ENCODE assay signal across 20 cellular contexts in genomic region chr3:11228041-11228440, GRCh38. TPM values are rescaled to one million over a fixed set of nuclear protein-coding genes. Genes with fewer than 3 reads are reported as not detected.
DNase-seq lines count a peak whose midpoint lies in the region; ATAC-seq, FAIRE-seq and TF ChIP-seq lines count a peak whose summit lies in the region.
"Had no signal": no experiment of that assay in that cellular context is flagged by ENCODE, and none has a peak within 500 bp of the region (broad histone marks: within the 10 kb centered on the region; RNA-seq: fewer than 3 reads in every experiment).

No MANE protein-coding gene starts in this region.

- no peak overlapping the region for H3K4me3 Mint-ChIP-seq in HFFc6

- dilution Hi-C loops in endothelial cell of umbilical vein (cut with MboI; ENCODE audit: extremely low pct_ligation_motif_present, low sequenced_read_pairs), result no loop called here

- H3K9me3 Mint-ChIP-seq in HFFc6, result no peaks in the 10 kb centered on the region
- H3K9me3 Mint-ChIP-seq: CD14-positive monocyte had no signal

- H3K4me1 Mint-ChIP-seq in HFFc6 (ENCODE audit: low read depth), result peaks cover 60% of the 10 kb centered on the region

- ATAC-seq in lower lobe of right lung (no peak), HG03025 (IDR thresholded peaks at IDR 0.05; ENCODE audit: low FRiP score, unreplicated experiment) (no peak), GM19023 (IDR thresholded peaks at IDR 0.05; ENCODE audit: unreplicated experiment) (no peak)

- H3K27ac Mint-ChIP-seq in HFFc6, result peak overlapping the region; percentile 34; the same call in 1 of the 2 replicates

- H3K27me3 Mint-ChIP-seq in HFFc6 (ENCODE audit: insufficient read depth), result peaks cover 7% of the 10 kb centered on the region

- BruUV-seq in endothelial cell of umbilical vein (replicated peaks; lab: Mats Ljungman, UMichigan), result no TSS peak

- H2AFZ ChIP-seq in endothelial cell of umbilical vein (ENCODE audit: low read depth, low read length), result no peak overlapping the region

- no peak for FAIRE-seq in endothelial cell of umbilical vein (lab: Jason Lieb, UNC)
- FAIRE-seq: G401.6, GM18507, H54, RCC 7860 had no signal

- H3K36me3 Mint-ChIP-seq in HFFc6 (ENCODE audit: low read depth), result peaks cover 25% of the 10 kb centered on the region; the same call in 1 of the 2 replicates

- POLR2A ChIA-PET in endothelial cell of umbilical vein (lab: Charles Lee) (no interaction called here), HEK293T (lab: Yijun Ruan, JAX) (no interaction called here)

- H3K9me3 ChIP-seq in endothelial cell of umbilical vein (replicated peaks; ENCODE audit: control insufficient read depth, insufficient read depth, low read length) (no peaks in the 10 kb centered on the region), lower lobe of right lung (no peaks in the 10 kb centered on the region)

- peak; percentile 4 for TF ChIP-seq POLR2A in endothelial cell of umbilical vein (IDR thresholded peaks at IDR 0.05; ENCODE audit: low read depth, low read length)

- CTCF ChIA-PET in endothelial cell of umbilical vein (lab: Charles Lee) (interaction anchor here (1.9 kb wide), 1 partner anchor 9 kb away, joined by 7 read pairs; no protein-coding TSS in a partner anchor), HEK293T (lab: Yijun Ruan, JAX) (no interaction called here)

- H3K27ac ChIP-seq in endothelial cell of umbilical vein (ENCODE audit: insufficient read depth, low read depth, low read length) (no peak overlapping the region), lower lobe of right lung (peak overlapping the region; percentile 44)
- H3K27ac ChIP-seq: KMS-11 had no signal

- DNase-seq in HFFc6, result no peak
- no peak for DNase-seq in endothelial cell of umbilical vein (ENCODE audit: low read depth, low spot score)
- DNase-seq in lower lobe of right lung, result no peak
- DNase-seq in HEK293T (ENCODE audit: extremely low spot score), result no peak
- DNase-seq in activated T-cell treated with anti-CD3 and anti-CD28 coated beads, Interleukin-2, amount 50 U/mL, for 1 hour, result no peak
- DNase-seq: IMR-90, NCI-H1417, NCI-H1694 treated with DMSO at 0.1 percent for 48 hours, NCI-H2081 treated with DMSO at 0.1 percent for 48 hours, NCI-H446, NCI-H526, Right ventricle myocardium superior had no signal

- no peak overlapping the region for H3K4me2 ChIP-seq in endothelial cell of umbilical vein (ENCODE audit: insufficient read depth, low read length)
- H3K4me2 ChIP-seq: KMS-11 had no signal

- no peaks in the 10 kb centered on the region for H3K27me3 ChIP-seq in endothelial cell of umbilical vein (ENCODE audit: control insufficient read depth in 2 of 2, insufficient read depth in 2 of 2, low read length in 2 of 2)
- no peaks in the 10 kb centered on the region for H3K27me3 ChIP-seq in lower lobe of right lung (ENCODE audit: low read depth)

- H3K9me1 ChIP-seq in endothelial cell of umbilical vein (replicated peaks; ENCODE audit: control insufficient read depth, extremely low read depth, insufficient read depth, low read length), result no peaks in the 10 kb centered on the region

- no peak overlapping the region for H3K4me3 ChIP-seq in endothelial cell of umbilical vein (replicated peaks in 1 of 3; ENCODE audit: insufficient read depth in 1 of 3, low read depth in 1 of 3, low read length in 3 of 3)
- no peak overlapping the region for H3K4me3 ChIP-seq in lower lobe of right lung

- intact Hi-C loops in endothelial cell of umbilical vein (cut with micrococcal nuclease) (loop anchor here (5.0 kb wide), 1 partner anchor 414 kb away; the partner anchor contains the start of gene VGLL4), lower lobe of right lung (cut with DNase I) (no loop called here)

- peaks cover 29% of the 10 kb centered on the region for H3K4me1 ChIP-seq in endothelial cell of umbilical vein (ENCODE audit: control insufficient read depth, extremely low read depth, insufficient read depth, low read length)
- H3K4me1 ChIP-seq in lower lobe of right lung, result peaks cover 35% of the 10 kb centered on the region

- peaks cover 68% of the 10 kb centered on the region for H3K79me2 ChIP-seq in endothelial cell of umbilical vein (ENCODE audit: control insufficient read depth, insufficient read depth, low read length)

- H3K9ac ChIP-seq in endothelial cell of umbilical vein (replicated peaks; ENCODE audit: extremely low read depth, insufficient read depth, low read length), result no peak overlapping the region
- H3K9ac ChIP-seq: KMS-11 had no signal

- H3K36me3 ChIP-seq in endothelial cell of umbilical vein (ENCODE audit: control insufficient read depth in 2 of 2, extremely low read depth in 1 of 2, insufficient read depth in 2 of 2, low read length in 2 of 2) (peaks cover 1 to 2% of the 10 kb centered on the region in 2 experiments), lower lobe of right lung (no peaks in the 10 kb centered on the region)

- H4K20me1 ChIP-seq in endothelial cell of umbilical vein (replicated peaks; ENCODE audit: control insufficient read depth, extremely low read depth, insufficient read depth, low read length), result no peaks in the 10 kb centered on the region

- no peak for TF ChIP-seq CTCF in HFFc6 (IDR thresholded peaks at IDR 0.05)
- no peak for TF ChIP-seq CTCF in endothelial cell of umbilical vein (IDR thresholded peaks at IDR 0.05; ENCODE audit: extremely low read depth in 1 of 2, insufficient read depth in 1 of 2, low read depth in 1 of 2, low read length in 2 of 2)
- TF ChIP-seq CTCF in lower lobe of right lung (IDR thresholded peaks at IDR 0.05), result no peak

TF ChIP-seq in endothelial cell of umbilical vein, 7 proteins besides CTCF, POLR2A, EP300 and RAD21:
- TF ChIP-seq MAX (IDR thresholded peaks at IDR 0.05; ENCODE audit: insufficient read depth, insufficient read length), result no peak
- TF ChIP-seq MYC (IDR thresholded peaks at IDR 0.05; ENCODE audit: low read depth, low read length), result no peak
- TF ChIP-seq EZH2 (IDR thresholded peaks at IDR 0.05; ENCODE audit: borderline replicate concordance, low read depth, low read length, severe bottlenecking), result no peak
- no peak for TF ChIP-seq JUN (IDR thresholded peaks at IDR 0.05; ENCODE audit: borderline replicate concordance, insufficient read depth, insufficient read length, low read depth)
- no peak for TF ChIP-seq FOS (IDR thresholded peaks at IDR 0.05; ENCODE audit: borderline replicate concordance, insufficient read depth, low read length)
- no peak for TF ChIP-seq POLR2AphosphoS5 (IDR thresholded peaks at IDR 0.05; ENCODE audit: insufficient read depth, low read depth, low read length)
- no peak for TF ChIP-seq GATA2 (IDR thresholded peaks at IDR 0.05; ENCODE audit: insufficient read depth, insufficient read length, low read depth, low read length)

TF ChIP-seq in HEK293T, 16 proteins besides CTCF, POLR2A, EP300 and RAD21:
- no peak for TF ChIP-seq NFRKB (IDR thresholded peaks at IDR 0.05)
- no peak for TF ChIP-seq BHLHE40 (IDR thresholded peaks at IDR 0.05; ENCODE audit: borderline replicate concordance)
- TF ChIP-seq FOXA1 (IDR thresholded peaks at IDR 0.05), result no peak
- no peak for TF ChIP-seq HDGF (IDR thresholded peaks at IDR 0.05; ENCODE audit: borderline replicate concordance)
- TF ChIP-seq SUZ12 (IDR thresholded peaks at IDR 0.05), result no peak
- no peak for TF ChIP-seq PKNOX1 (IDR thresholded peaks at IDR 0.05)
- no peak for TF ChIP-seq LEF1 (IDR thresholded peaks at IDR 0.05; ENCODE audit: borderline replicate concordance)
- TF ChIP-seq L3MBTL2 (conservative IDR thresholded peaks at IDR 0.05), result no peak
TF ChIP-seq in HEK293T: peak in this region for 0.

RNA-seq across cellular contexts. Expression of gene ATG7, which starts 44.2 kb away (rescaled TPM):
- 10 to 100 TPM; 44.5 to 53.0 (median 49.3) TPM for total RNA-seq in HFFc6 (2021; fragmentation: NEBNext Ultra II Directional; extraction: Animal tissue kit (Norgen Biotek cat#: 25700))
- total RNA-seq in endothelial cell of umbilical vein, result 48.3 and 50.4 TPM in 2 replicates
- 30.8 and 37.8 TPM in 2 replicates for polyA plus RNA-seq in endothelial cell of umbilical vein
- polyA plus RNA-seq in endothelial cell of umbilical vein (2011; cell fraction: cytosol; rRNA removed), result 26.4 and 38.7 TPM in 2 replicates
- polyA plus RNA-seq in endothelial cell of umbilical vein (2011; cell fraction: nucleus; rRNA removed), result 48.4 and 77.1 TPM in 2 replicates
- polyA plus RNA-seq in endothelial cell of umbilical vein (2012), result 22.9 and 36.6 TPM in 2 replicates
- 58.7 and 82.4 TPM in 2 replicates for polyA minus RNA-seq in endothelial cell of umbilical vein
- 15.8 TPM for polyA minus RNA-seq in endothelial cell of umbilical vein (2011; cell fraction: cytosol; rRNA and poly(A)+ RNA removed)
- polyA minus RNA-seq in endothelial cell of umbilical vein (2011; cell fraction: nucleus; rRNA and poly(A)+ RNA removed), result 65.6 and 115 TPM in 2 replicates
- 61.7 TPM for total RNA-seq in lower lobe of right lung
